ENCODE assay signal across 8 cellular contexts in genomic region chr2:54330226-54331094, GRCh38.
DNase-seq lines count a peak whose midpoint lies in the region; ATAC-seq, FAIRE-seq and TF ChIP-seq lines count a peak whose summit lies in the region.

No MANE protein-coding gene starts in this region.

- TF ChIP-seq RAD21 in K562 (CRISPR knock-in tag; conservative IDR thresholded peaks at IDR 0.05 in 1 of 2, IDR thresholded peaks at IDR 0.05 in 1 of 2) = peak in 1 of 2 experiments; percentile 3; a peak in 1 of 4 replicates

- peak overlapping the region; percentile 81 for H3K4me2 ChIP-seq in K562 (ENCODE audit: insufficient read depth, low read length)

- BruUV-seq in K562 (replicated peaks; lab: Mats Ljungman, UMichigan) = no TSS peak

- peak overlapping the region; percentile 31 for H3K4me3 ChIP-seq in K562

- peak; percentile 65 for TF ChIP-seq POLR2A in K562 (conservative IDR thresholded peaks at IDR 0.05)

- peak overlapping the region; percentile 94 for H2AFZ ChIP-seq in K562 (ENCODE audit: low read depth, low read length)

- ATAC-seq in GM18511 (IDR thresholded peaks at IDR 0.05; ENCODE audit: unreplicated experiment) = peak; percentile 99
- ATAC-seq in HG03039 (IDR thresholded peaks at IDR 0.05; ENCODE audit: unreplicated experiment) = peak; percentile 97
- peak; percentile 100 for ATAC-seq in K562

- peak; percentile 82 for FAIRE-seq in TTC549 (lab: Jason Lieb, UNC)
- peak; percentile 98 for FAIRE-seq in K562 (lab: Jason Lieb, UNC)

- intact Hi-C loops in K562 (cut with micrococcal nuclease) = no loop called here

- 3% methylated on average over 51 of the region's 53 CpGs for WGBS in K562 (ENCODE audit: insufficient coverage, low coverage, missing lambda C conversion rate)

- no peaks in the 10 kb centered on the region for H3K9me3 ChIP-seq in K562 (replicated peaks; ENCODE audit: control insufficient read depth, insufficient read depth, low read depth, low read length)

- H3K79me2 ChIP-seq in K562 (ENCODE audit: control insufficient read depth, insufficient read depth, low read length) = no peaks in the 10 kb centered on the region

- no peaks in the 10 kb centered on the region for H3K36me3 ChIP-seq in K562 (ENCODE audit: control insufficient read depth, insufficient read depth, low read length)

- in situ Hi-C loops in K562 (cut with MboI) = no loop called here

- POLR2A ChIA-PET in K562 (lab: Yijun Ruan, JAX) = interaction anchor here (0.7 to 1.5 kb wide), 3 partner anchors 12 to 373 kb away, joined by 3 to 5 read pairs (median 4); no protein-coding TSS in a partner anchor

- H4K20me1 ChIP-seq in K562 (replicated peaks; ENCODE audit: control insufficient read depth, insufficient read depth, low read length) = no peaks in the 10 kb centered on the region

- peaks cover 8 to 10% of the 10 kb centered on the region in 2 experiments; a peak in 4 of 5 replicates for H3K4me1 ChIP-seq in K562 (replicated peaks in 1 of 2; ENCODE audit: control insufficient read depth in 2 of 2, insufficient read depth in 2 of 2, low read length in 2 of 2)

- TF ChIP-seq EP300 in K562 (IDR thresholded peaks at IDR 0.05; ENCODE audit: low read length) = no peak

- TF ChIP-seq CTCF in K562 (IDR thresholded peaks at IDR 0.05 in 2 of 3, conservative IDR thresholded peaks at IDR 0.05 in 1 of 3; ENCODE audit: insufficient read depth in 2 of 3, low read depth in 1 of 3, low read length in 3 of 3) = no peak

- H3K27me3 ChIP-seq in K562 (ENCODE audit: control insufficient read depth in 2 of 2, insufficient read depth in 2 of 2, low read length in 2 of 2) = no peaks in the 10 kb centered on the region

- no peaks in the 10 kb centered on the region for H3K9me1 ChIP-seq in K562 (ENCODE audit: control insufficient read depth, insufficient read depth, low read length)

- CTCF ChIA-PET in K562 (lab: Yijun Ruan, JAX; ENCODE audit: low intra/inter-chr PET ratio) = no interaction called here

- peak; percentile 98 to 99 for DNase-seq in NCI-H2081 (lab: John Stamatoyannopoulos, UW)
- peak; percentile 96 to 99 (median 98) for DNase-seq in K562 (ENCODE audit: extremely low read depth in 1 of 4, low spot score in 3 of 4)
- peak; percentile 68 to 97 (median 94) for DNase-seq in hypothalamus (lab: John Stamatoyannopoulos, UW)
- peak; percentile 97 for DNase-seq in retina
- no peak for DNase-seq in GF-D8 (lab: John Stamatoyannopoulos, UW)

- peak overlapping the region; percentile 42 to 90; a peak in 3 of 4 replicates for H3K9ac ChIP-seq in K562 (ENCODE audit: insufficient read depth in 1 of 2, low read depth in 2 of 2, low read length in 2 of 2)

- no peak overlapping the region for H3K27ac ChIP-seq in K562 (ENCODE audit: extremely low read depth, low read depth, low read length)

TF ChIP-seq in K562, 482 proteins besides CTCF, POLR2A, EP300 and RAD21 (continues in another document):
- TF ChIP-seq FOSL1 (tag; conservative IDR thresholded peaks at IDR 0.05) (peak; percentile 5; the same call in 1 of the 2 replicates), HNRNPUL1 (IDR thresholded peaks at IDR 0.05; ENCODE audit: low read length) (no peak), TFAP4 (CRISPR knock-in tag; IDR thresholded peaks at IDR 0.05; ENCODE audit: borderline replicate concordance) (peak; percentile 77; the same call in 1 of the 2 replicates), L3MBTL2 (IDR thresholded peaks at IDR 0.05) (peak; percentile 99), NR4A1 (CRISPR knock-in tag; IDR thresholded peaks at IDR 0.05) (no peak), NR4A1 (tag; IDR thresholded peaks at IDR 0.05) (0 out of 2 replicates have a peak, but pooled peaks have one; percentile 42), GATA2 (CRISPR knock-in tag; IDR thresholded peaks at IDR 0.05) (0 out of 2 replicates have a peak, but pooled peaks have one; percentile 25), IRF9 (tag; IDR thresholded peaks at IDR 0.05) (no peak), BHLHE40 (IDR thresholded peaks at IDR 0.05; ENCODE audit: low read length) (no peak), ZNF445 (CRISPR knock-in tag; IDR thresholded peaks at IDR 0.05; ENCODE audit: low read depth) (no peak), ZBTB17 (CRISPR knock-in tag; IDR thresholded peaks at IDR 0.05) (no peak), BMI1 (IDR thresholded peaks at IDR 0.05; ENCODE audit: low read length) (0 out of 2 replicates have a peak, but pooled peaks have one; percentile 69), SAP30 (IDR thresholded peaks at IDR 0.05; ENCODE audit: borderline replicate concordance, insufficient read depth, low read depth, low read length, poor library complexity, severe bottlenecking) (no peak), REST (CRISPR knock-in tag; IDR thresholded peaks at IDR 0.05; ENCODE audit: low read depth) (no peak), ZNF12 (CRISPR knock-in tag; IDR thresholded peaks at IDR 0.05) (no peak), NCOA6 (IDR thresholded peaks at IDR 0.05) (peak; percentile 52; the same call in 1 of the 2 replicates), ZFP1 (CRISPR knock-in tag; IDR thresholded peaks at IDR 0.05) (no peak), ZC3H11A (IDR thresholded peaks at IDR 0.05; ENCODE audit: low read depth, low read length) (no peak)
- TF ChIP-seq, protein P1, sequence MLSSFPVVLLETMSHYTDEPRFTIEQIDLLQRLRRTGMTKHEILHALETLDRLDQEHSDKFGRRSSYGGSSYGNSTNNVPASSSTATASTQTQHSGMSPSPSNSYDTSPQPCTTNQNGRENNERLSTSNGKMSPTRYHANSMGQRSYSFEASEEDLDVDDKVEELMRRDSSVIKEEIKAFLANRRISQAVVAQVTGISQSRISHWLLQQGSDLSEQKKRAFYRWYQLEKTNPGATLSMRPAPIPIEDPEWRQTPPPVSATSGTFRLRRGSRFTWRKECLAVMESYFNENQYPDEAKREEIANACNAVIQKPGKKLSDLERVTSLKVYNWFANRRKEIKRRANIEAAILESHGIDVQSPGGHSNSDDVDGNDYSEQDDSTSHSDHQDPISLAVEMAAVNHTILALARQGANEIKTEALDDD (IDR thresholded peaks at IDR 0.05) = no peak
- TF ChIP-seq, protein P2, sequence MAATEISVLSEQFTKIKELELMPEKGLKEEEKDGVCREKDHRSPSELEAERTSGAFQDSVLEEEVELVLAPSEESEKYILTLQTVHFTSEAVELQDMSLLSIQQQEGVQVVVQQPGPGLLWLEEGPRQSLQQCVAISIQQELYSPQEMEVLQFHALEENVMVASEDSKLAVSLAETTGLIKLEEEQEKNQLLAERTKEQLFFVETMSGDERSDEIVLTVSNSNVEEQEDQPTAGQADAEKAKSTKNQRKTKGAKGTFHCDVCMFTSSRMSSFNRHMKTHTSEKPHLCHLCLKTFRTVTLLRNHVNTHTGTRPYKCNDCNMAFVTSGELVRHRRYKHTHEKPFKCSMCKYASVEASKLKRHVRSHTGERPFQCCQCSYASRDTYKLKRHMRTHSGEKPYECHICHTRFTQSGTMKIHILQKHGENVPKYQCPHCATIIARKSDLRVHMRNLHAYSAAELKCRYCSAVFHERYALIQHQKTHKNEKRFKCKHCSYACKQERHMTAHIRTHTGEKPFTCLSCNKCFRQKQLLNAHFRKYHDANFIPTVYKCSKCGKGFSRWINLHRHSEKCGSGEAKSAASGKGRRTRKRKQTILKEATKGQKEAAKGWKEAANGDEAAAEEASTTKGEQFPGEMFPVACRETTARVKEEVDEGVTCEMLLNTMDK (IDR thresholded peaks at IDR 0.05; ENCODE audit: borderline replicate concordance, insufficient read depth, low read depth, low read length, poor library complexity, severe bottlenecking) = no peak
